In genomic region chr1:111192074-111192473, GRCh38 we compare ENCODE assay signal across 1 cellular context.
TF ChIP-seq lines count a peak whose summit lies in the region.

No MANE protein-coding gene starts in this region.

TF ChIP-seq in HepG2, 621 proteins besides CTCF, POLR2A, EP300 and RAD21:
- no peak for TF ChIP-seq ESRRA (CRISPR knock-in tag; IDR thresholded peaks at IDR 0.05; ENCODE audit: low read depth)
- no peak for TF ChIP-seq PRMT3 (CRISPR knock-in tag; IDR thresholded peaks at IDR 0.05; ENCODE audit: borderline replicate concordance, low read depth)
- peak; percentile 41; the same call in 1 of the 2 replicates for TF ChIP-seq ZBTB33 (CRISPR knock-in tag; IDR thresholded peaks at IDR 0.05)
- no peak for TF ChIP-seq ZNF530 (CRISPR knock-in tag; IDR thresholded peaks at IDR 0.05; ENCODE audit: low read depth)
